ENCODE assay signal across 10 cellular contexts in genomic region chr20:58407201-58407873, GRCh38. TPM values are rescaled to one million over a fixed set of nuclear protein-coding genes. Genes with fewer than 3 reads are reported as not detected.
A peak's percentile ranks its signal among the peaks of the same experiment; 100 is the strongest.
DNase-seq lines count a peak whose midpoint lies in the region; ATAC-seq and TF ChIP-seq lines count a peak whose summit lies in the region.
"Had no signal": no experiment of that assay in that cellular context is flagged by ENCODE, and none has a peak within 500 bp of the region (broad histone marks: within the 10 kb centered on the region; RNA-seq: fewer than 3 reads in every experiment).

No MANE protein-coding gene starts in this region.

- no peaks in the 10 kb centered on the region for H3K27me3 Mint-ChIP-seq in natural killer cell treated with Interleukin-12 subunit alpha and Interleukin-12 subunit beta and Interleukin-15 and Interleukin-18, amount 100 ng/mL, for 72 hours

- H3K4me3 ChIP-seq in brain microvascular endothelial cell (ENCODE audit: low read depth, low read length): no peak overlapping the region
- H3K4me3 ChIP-seq: heart right ventricle had no signal

- no peak for ATAC-seq in natural killer cell treated with Interleukin-12 subunit alpha and Interleukin-12 subunit beta and Interleukin-15 and Interleukin-18, amount 100 ng/mL, for 72 hours
- ATAC-seq in GM21786 (IDR thresholded peaks at IDR 0.05; ENCODE audit: unreplicated experiment): no peak

- peak overlapping the region; percentile 35 to 73 for H3K27ac Mint-ChIP-seq in natural killer cell treated with Interleukin-12 subunit alpha and Interleukin-12 subunit beta and Interleukin-15 and Interleukin-18, amount 100 ng/mL, for 72 hours

- H3K27ac ChIP-seq in brain microvascular endothelial cell: peak overlapping the region; percentile 80

- H3K36me3 ChIP-seq in brain microvascular endothelial cell (replicated peaks): no peaks in the 10 kb centered on the region
- H3K36me3 ChIP-seq: heart right ventricle had no signal

- DNase-seq in GF-D8 (lab: John Stamatoyannopoulos, UW) (peak; percentile 44), NOMO-1 treated with DMSO at 0.1 percent for 48 hours (lab: John Stamatoyannopoulos, UW; ENCODE audit: unreplicated experiment) (peak; percentile 54), brain microvascular endothelial cell (no peak), NCI-H1417 treated with DMSO at 0.1 percent for 48 hours (lab: John Stamatoyannopoulos, UW) (no peak), anterior cingulate cortex (lab: John Stamatoyannopoulos, UW) (no peak), OCI-M2 (lab: John Stamatoyannopoulos, UW; ENCODE audit: unreplicated experiment) (no peak)
- no peak for DNase-seq in natural killer cell treated with Interleukin-12 subunit alpha and Interleukin-12 subunit beta and Interleukin-15 and Interleukin-18, amount 100 ng/mL, for 72 hours (ENCODE audit: low spot score)
- DNase-seq: heart right ventricle, occipital lobe had no signal

- H3K36me3 Mint-ChIP-seq in natural killer cell treated with Interleukin-12 subunit alpha and Interleukin-12 subunit beta and Interleukin-15 and Interleukin-18, amount 100 ng/mL, for 72 hours: no peaks in the 10 kb centered on the region

- no peak for TF ChIP-seq CTCF in brain microvascular endothelial cell (IDR thresholded peaks at IDR 0.05; ENCODE audit: low read depth, low read length, missing control alignments)

- H3K4me1 Mint-ChIP-seq in natural killer cell treated with Interleukin-12 subunit alpha and Interleukin-12 subunit beta and Interleukin-15 and Interleukin-18, amount 100 ng/mL, for 72 hours (ENCODE audit: low read depth in 2 of 2): peaks cover 25 to 39% of the 10 kb centered on the region in 2 donors

- in situ Hi-C loops in brain microvascular endothelial cell (cut with HindIII; ENCODE audit: low pct_ligation_motif_present, low sequenced_read_pairs): no loop called here

- no peak overlapping the region for H3K4me3 Mint-ChIP-seq in natural killer cell treated with Interleukin-12 subunit alpha and Interleukin-12 subunit beta and Interleukin-15 and Interleukin-18, amount 100 ng/mL, for 72 hours

- H3K27me3 ChIP-seq in brain microvascular endothelial cell (replicated peaks): no peaks in the 10 kb centered on the region
- H3K27me3 ChIP-seq: heart right ventricle had no signal

- no peaks in the 10 kb centered on the region for H3K9me3 Mint-ChIP-seq in natural killer cell treated with Interleukin-12 subunit alpha and Interleukin-12 subunit beta and Interleukin-15 and Interleukin-18, amount 100 ng/mL, for 72 hours

RNA-seq across cellular contexts. Expression of gene VAPB, which starts 18.3 kb away (rescaled TPM):
- total RNA-seq in natural killer cell treated with Interleukin-12 subunit alpha and Interleukin-12 subunit beta and Interleukin-15 and Interleukin-18, amount 100 ng/mL, for 72 hours: 10 to 100 TPM; 30.0 to 34.3 TPM

Comparison
In these comparisons a context has a peak if more than half of its experiments do, and no peak if none do; other contexts are left out.
1. DNase-seq: peak in GF-D8 (single experiment) and NOMO-1 treated with DMSO at 0.1 percent for 48 hours (single experiment); none in brain microvascular endothelial cell (single experiment), natural killer cell treated with Interleukin-12 subunit alpha and Interleukin-12 subunit beta and Interleukin-15 and Interleukin-18, amount 100 ng/mL, for 72 hours (single experiment), NCI-H1417 treated with DMSO at 0.1 percent for 48 hours (single experiment), anterior cingulate cortex (0 of 58) and OCI-M2 (single experiment).